In the genomic region with DNA sequence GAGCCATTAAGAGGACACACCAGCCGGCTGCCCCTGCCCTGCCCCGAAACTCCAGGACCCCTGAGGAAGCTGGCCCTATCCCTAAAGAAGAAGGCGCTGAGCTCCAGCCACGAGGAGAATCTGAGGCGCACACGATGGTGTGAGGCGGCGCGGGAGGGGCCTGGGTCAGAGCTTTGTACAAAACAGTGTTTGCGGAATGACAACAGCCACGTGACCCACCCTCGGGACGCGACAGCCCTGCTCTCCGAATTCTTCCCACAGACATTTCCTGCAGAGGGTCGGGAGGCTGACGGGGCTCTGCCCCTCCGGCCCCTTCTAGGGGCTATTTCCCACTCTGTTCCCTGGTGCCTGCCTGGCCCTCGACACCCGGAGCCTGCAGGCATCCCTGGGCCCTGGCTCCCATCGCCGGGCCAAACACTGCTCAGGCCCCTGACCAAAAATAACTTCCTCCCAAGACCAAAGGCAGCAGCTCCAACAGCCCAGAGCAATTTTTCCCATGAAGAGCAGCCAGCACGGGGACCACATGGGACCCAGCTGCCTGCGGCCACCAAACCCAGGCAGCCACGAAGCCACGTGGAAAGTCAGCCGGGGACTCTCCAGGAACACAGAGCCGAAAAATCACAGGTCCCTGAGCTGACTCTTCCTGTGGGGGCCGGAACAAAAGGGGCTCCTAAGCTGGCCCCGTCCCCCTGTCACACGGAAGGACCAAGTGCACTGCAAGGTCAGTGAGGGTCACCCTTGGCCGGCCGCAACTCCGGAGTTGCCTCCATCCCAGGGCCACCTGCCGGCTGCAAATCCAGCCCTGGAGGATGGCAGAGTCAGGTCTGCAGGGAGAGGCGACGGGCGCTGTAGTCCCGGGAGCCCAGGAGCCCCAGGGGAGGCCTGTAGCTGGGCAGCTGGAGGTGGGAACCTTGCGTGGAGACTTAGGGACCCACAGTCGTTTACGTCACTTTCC, we compare ENCODE assay signal across 26 cellular contexts. TPM values are rescaled to one million over a fixed set of nuclear protein-coding genes. Genes with fewer than 3 reads are reported as not detected.
DNase-seq lines count a peak whose midpoint lies in the region; ATAC-seq and TF ChIP-seq lines count a peak whose summit lies in the region.
"Had no signal": no experiment of that assay in that cellular context is flagged by ENCODE, and none has a peak within 500 bp of the region (broad histone marks: within the 10 kb centered on the region; RNA-seq: fewer than 3 reads in every experiment).

No MANE protein-coding gene starts in this region.

- H3K27ac Mint-ChIP-seq in mesothelial cell of epicardium, result peak overlapping the region; percentile 16
- H3K27ac Mint-ChIP-seq in stimulated activated naive B cell treated with anti-CD40 and anti-IgM and Interleukin-4, amounts not matched to agents 10 μg/mL and 1 μg/mL and 100 μg/mL, for 72 hours, result no peak overlapping the region
- H3K27ac Mint-ChIP-seq: activated naive CD4-positive, alpha-beta T cell treated with anti-CD3 and anti-CD28 coated beads, Interleukin-2, amount 50 U/mL, for 72 hours; IgD-negative memory B cell; natural killer cell treated with Interleukin-12 subunit alpha and Interleukin-12 subunit beta and Interleukin-15 and Interleukin-18, amount 100 ng/mL, for 72 hours had no signal

- H3K4me1 Mint-ChIP-seq in mesothelial cell of epicardium, result no peaks in the 10 kb centered on the region
- H3K4me1 Mint-ChIP-seq in stimulated activated naive B cell treated with anti-CD40 and anti-IgM and Interleukin-4, amounts not matched to agents 10 μg/mL and 1 μg/mL and 100 μg/mL, for 72 hours, result peaks cover 0 to 2% of the 10 kb centered on the region in 2 donors
- H3K4me1 Mint-ChIP-seq: IgD-negative memory B cell had no signal

- H3K4me3 ChIP-seq in H7 (ENCODE audit: insufficient read depth, low read depth, low read length), result no peak overlapping the region
- H3K4me3 ChIP-seq in thoracic aorta, result peak overlapping the region; percentile 36

- peak; percentile 45 for DNase-seq in H7
- peak; percentile 65 for DNase-seq in Right ventricle myocardium superior
- no peak for DNase-seq in mesothelial cell of epicardium (ENCODE audit: low spot score in 2 of 2, unreplicated experiment in 2 of 2)
- DNase-seq in thoracic aorta (ENCODE audit: low spot score), result no peak
- DNase-seq in stimulated activated naive B cell treated with anti-CD40 and anti-IgM and Interleukin-4, amounts not matched to agents 10 μg/mL and 1 μg/mL and 100 μg/mL, for 72 hours, result no peak
- no peak for DNase-seq in GM13977 (ENCODE audit: low spot score)
- no peak for DNase-seq in activated CD4-positive, alpha-beta T cell treated with anti-CD3 and anti-CD28 coated beads for 48 hours
- DNase-seq in activated CD4-positive, CD25-positive, alpha-beta regulatory T cell treated with anti-CD3 and anti-CD28 coated beads, Interleukin-2, amount 50 U/mL, for 72 hours, result no peak
- DNase-seq: activated CD4-positive, alpha-beta T cell treated with anti-CD3 and anti-CD28 coated beads for 1 hour; activated T-cell treated with anti-CD3 and anti-CD28 coated beads, Interleukin-2, amount 50 U/mL, for 48 hours; effector CD4-positive, alpha-beta T cell; NCI-H1105; NCI-H2029; NCI-H345; NCI-H774; OCI-M1; SHP77; small intestine; stimulated activated CD4-positive, alpha-beta T cell treated with anti-CD3 and anti-CD28 coated beads, Interleukin-4, amount 100 ng/mL, for 1 hour; stimulated activated naive CD4-positive, alpha-beta T cell treated with Interleukin-2 at 50 U/mL for 16 hours; tibial artery had no signal

- H3K27me3 ChIP-seq in H7 (ENCODE audit: control insufficient read depth, insufficient read depth, low read length) (no peaks in the 10 kb centered on the region), thoracic aorta (replicated peaks; ENCODE audit: insufficient read depth) (no peaks in the 10 kb centered on the region)

- ATAC-seq in Right ventricle myocardium superior (ENCODE audit: poor library complexity) (peak; percentile 63), thoracic aorta (ENCODE audit: insufficient number of reproducible peaks, low FRiP score, low read depth) (no peak)
- ATAC-seq in stimulated activated naive B cell treated with anti-CD40 and anti-IgM and Interleukin-4, amounts not matched to agents 10 μg/mL and 1 μg/mL and 100 μg/mL, for 72 hours (replicated peaks), result no peak
- ATAC-seq: activated naive CD4-positive, alpha-beta T cell treated with anti-CD3 and anti-CD28 coated beads, Interleukin-2, amount 50 U/mL, for 72 hours; natural killer cell treated with Interleukin-12 subunit alpha and Interleukin-12 subunit beta and Interleukin-15 and Interleukin-18, amount 100 ng/mL, for 72 hours had no signal

- H3K4me1 ChIP-seq in thoracic aorta (ENCODE audit: control insufficient read depth in 1 of 2, low read depth in 2 of 2), result peaks cover 5 to 14% of the 10 kb centered on the region in 2 donors

- TF ChIP-seq CTCF in mesothelial cell of epicardium (IDR thresholded peaks at IDR 0.05; ENCODE audit: unreplicated experiment), result no peak
- TF ChIP-seq CTCF in thoracic aorta (IDR thresholded peaks at IDR 0.05), result no peak
- no peak for TF ChIP-seq CTCF in GM13977 (IDR thresholded peaks at IDR 0.05; ENCODE audit: extremely low read depth, insufficient read depth, missing control alignments)

- no peak overlapping the region for H3K27ac ChIP-seq in thoracic aorta
- H3K27ac ChIP-seq: C4-2B, tibial artery had no signal

- no peaks in the 10 kb centered on the region for H3K36me3 Mint-ChIP-seq in mesothelial cell of epicardium
- H3K36me3 Mint-ChIP-seq in stimulated activated naive B cell treated with anti-CD40 and anti-IgM and Interleukin-4, amounts not matched to agents 10 μg/mL and 1 μg/mL and 100 μg/mL, for 72 hours, result no peaks in the 10 kb centered on the region
- H3K36me3 Mint-ChIP-seq: activated naive CD4-positive, alpha-beta T cell treated with anti-CD3 and anti-CD28 coated beads, Interleukin-2, amount 50 U/mL, for 72 hours; IgD-negative memory B cell; natural killer cell treated with Interleukin-12 subunit alpha and Interleukin-12 subunit beta and Interleukin-15 and Interleukin-18, amount 100 ng/mL, for 72 hours had no signal

- no peaks in the 10 kb centered on the region for H3K27me3 Mint-ChIP-seq in mesothelial cell of epicardium (ENCODE audit: low read depth)
- peaks cover 29 to 39% of the 10 kb centered on the region in 2 donors for H3K27me3 Mint-ChIP-seq in stimulated activated naive B cell treated with anti-CD40 and anti-IgM and Interleukin-4, amounts not matched to agents 10 μg/mL and 1 μg/mL and 100 μg/mL, for 72 hours

- no peaks in the 10 kb centered on the region for H3K36me3 ChIP-seq in H7 (replicated peaks; ENCODE audit: control insufficient read depth, insufficient read depth, low read length)
- H3K36me3 ChIP-seq in thoracic aorta, result no peaks in the 10 kb centered on the region

- H3K4me3 Mint-ChIP-seq in mesothelial cell of epicardium, result no peak overlapping the region
- H3K4me3 Mint-ChIP-seq in stimulated activated naive B cell treated with anti-CD40 and anti-IgM and Interleukin-4, amounts not matched to agents 10 μg/mL and 1 μg/mL and 100 μg/mL, for 72 hours, result no peak overlapping the region
- H3K4me3 Mint-ChIP-seq: IgD-negative memory B cell; natural killer cell treated with Interleukin-12 subunit alpha and Interleukin-12 subunit beta and Interleukin-15 and Interleukin-18, amount 100 ng/mL, for 72 hours had no signal

- intact Hi-C loops in Right ventricle myocardium superior (cut with DNase I), result no loop called here

- H3K9me3 Mint-ChIP-seq in mesothelial cell of epicardium, result no peaks in the 10 kb centered on the region
- H3K9me3 Mint-ChIP-seq in stimulated activated naive B cell treated with anti-CD40 and anti-IgM and Interleukin-4, amounts not matched to agents 10 μg/mL and 1 μg/mL and 100 μg/mL, for 72 hours, result no peaks in the 10 kb centered on the region
- H3K9me3 Mint-ChIP-seq: activated naive CD4-positive, alpha-beta T cell treated with anti-CD3 and anti-CD28 coated beads, Interleukin-2, amount 50 U/mL, for 72 hours; IgD-negative memory B cell; natural killer cell treated with Interleukin-12 subunit alpha and Interleukin-12 subunit beta and Interleukin-15 and Interleukin-18, amount 100 ng/mL, for 72 hours had no signal

- in situ Hi-C loops in GM13977 (cut with MboI; ENCODE audit: low pct_unique_long_range_greater_than_20kb, low sequenced_read_pairs, unreplicated experiment), result no loop called here

- H3K9me3 ChIP-seq in thoracic aorta, result no peaks in the 10 kb centered on the region
- H3K9me3 ChIP-seq: tibial artery had no signal

RNA-seq across cellular contexts. Expression of a gene that starts 42.1 kb away (rescaled TPM):
- 0.14 TPM in 1 of 2 replicates, not detected in the other for total RNA-seq in H7 (2014; rRNA removed; shearing (Covaris generic))
- 0.05 TPM for total RNA-seq in Right ventricle myocardium superior
- total RNA-seq in mesothelial cell of epicardium, result 0.11 to 0.22 TPM (median 0.20 TPM) in 3 replicates
- 1 to 10 TPM in 1 of 2 donors, under 1 TPM in 1; 0.68 to 1.1 TPM for total RNA-seq in thoracic aorta
- total RNA-seq: activated naive CD4-positive, alpha-beta T cell treated with anti-CD3 and anti-CD28 coated beads, Interleukin-2, amount 50 U/mL, for 72 hours; astrocyte had no signal

RNA-seq across cellular contexts. Expression of a gene that starts 44.3 kb away (rescaled TPM):
- 22.4 and 25.6 TPM in 2 replicates for total RNA-seq in H7 (2014; rRNA removed; shearing (Covaris generic))
- total RNA-seq in Right ventricle myocardium superior (12.7 TPM), mesothelial cell of epicardium (35.6 to 40.9 TPM (median 36.2 TPM) in 3 replicates), thoracic aorta (10 to 100 TPM; 40.3 to 42.0 TPM)

Comparison
In these comparisons a context has a peak if more than half of its experiments do, and no peak if none do; other contexts are left out.
1. DNase-seq: peak in H7 (single experiment) and Right ventricle myocardium superior (single experiment); none in mesothelial cell of epicardium (0 of 2), thoracic aorta (single experiment), stimulated activated naive B cell treated with anti-CD40 and anti-IgM and Interleukin-4, amounts not matched to agents 10 μg/mL and 1 μg/mL and 100 μg/mL, for 72 hours (single experiment), GM13977 (single experiment), activated CD4-positive, alpha-beta T cell treated with anti-CD3 and anti-CD28 coated beads for 48 hours (single experiment) and activated CD4-positive, CD25-positive, alpha-beta regulatory T cell treated with anti-CD3 and anti-CD28 coated beads, Interleukin-2, amount 50 U/mL, for 72 hours (single experiment).